ENCODE assay signal across 24 cellular contexts in the genomic region with DNA sequence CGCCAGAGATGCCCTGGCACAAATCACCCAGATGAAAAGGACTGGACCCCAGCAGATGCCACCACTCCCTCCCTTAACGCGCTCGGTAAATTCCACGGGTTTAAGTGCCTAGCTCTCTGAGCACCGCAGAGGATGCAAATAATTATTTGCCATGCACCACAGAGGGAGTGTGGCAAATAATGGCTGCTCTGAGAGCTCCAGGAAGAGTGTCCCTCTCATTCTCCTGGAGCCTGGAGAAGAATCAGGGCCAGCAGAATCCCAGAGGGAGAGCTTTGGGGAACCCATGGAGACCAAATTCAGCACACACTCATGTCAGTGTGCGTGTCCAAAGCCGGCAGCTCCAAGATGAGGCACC. TPM values are rescaled to one million over a fixed set of nuclear protein-coding genes. Genes with fewer than 3 reads are reported as not detected.
DNase-seq lines count a peak whose midpoint lies in the region; ATAC-seq and TF ChIP-seq lines count a peak whose summit lies in the region.
"Had no signal": no experiment of that assay in that cellular context is flagged by ENCODE, and none has a peak within 500 bp of the region (broad histone marks: within the 10 kb centered on the region; RNA-seq: fewer than 3 reads in every experiment).

No MANE protein-coding gene starts in this region.

- peak overlapping the region; percentile 27 to 59 for H3K4me3 ChIP-seq in Panc1 (ENCODE audit: low read depth in 2 of 2, low read length in 2 of 2)
- H3K4me3 ChIP-seq in smooth muscle cell: no peak overlapping the region
- H3K4me3 ChIP-seq: psoas muscle, testis had no signal

- BruUV-seq in Panc1 (replicated peaks; lab: Mats Ljungman, UMichigan): no TSS peak

- peak overlapping the region; percentile 73 for H3K27ac ChIP-seq in Panc1 (ENCODE audit: low read length)
- H3K27ac ChIP-seq in foreskin keratinocyte: no peak overlapping the region
- peak overlapping the region; percentile 37 for H3K27ac ChIP-seq in smooth muscle cell (ENCODE audit: low read depth)
- H3K27ac ChIP-seq: 22Rv1, epithelial cell of prostate, psoas muscle, testis had no signal

- ATAC-seq in Panc1 (peak; percentile 32), foreskin keratinocyte (peak; percentile 27), GM18870 (IDR thresholded peaks at IDR 0.05; ENCODE audit: unreplicated experiment) (no peak)
- ATAC-seq: activated T-helper 17 cell treated with anti-CD3 and anti-CD28 coated beads, Interleukin-2, amount 50 U/mL, for 72 hours; psoas muscle had no signal

- no peaks in the 10 kb centered on the region for H3K79me2 ChIP-seq in smooth muscle cell (ENCODE audit: low read depth)

- TF ChIP-seq CTCF in Panc1 (IDR thresholded peaks at IDR 0.05) (no peak), foreskin keratinocyte (conservative IDR thresholded peaks at IDR 0.05) (no peak), smooth muscle cell (IDR thresholded peaks at IDR 0.05; ENCODE audit: borderline replicate concordance, insufficient read depth, poor library complexity, severe bottlenecking) (peak; percentile 5)

- peak overlapping the region; percentile 74 for H3K4me2 ChIP-seq in smooth muscle cell

- in situ Hi-C loops in Panc1 (cut with HindIII; ENCODE audit: low pct_unique_long_range_greater_than_20kb, low sequenced_read_pairs): no loop called here

- H3K4me1 ChIP-seq in Panc1 (ENCODE audit: control insufficient read depth, insufficient read depth, low read length): peaks cover 30% of the 10 kb centered on the region
- H3K4me1 ChIP-seq in foreskin keratinocyte: no peaks in the 10 kb centered on the region
- H3K4me1 ChIP-seq in smooth muscle cell (ENCODE audit: low read depth): peaks cover 7% of the 10 kb centered on the region
- H3K4me1 ChIP-seq: psoas muscle, testis had no signal

- CTCF ChIA-PET in Panc1 (lab: Charles Lee): no interaction called here

- H3K36me3 ChIP-seq in Panc1 (ENCODE audit: control insufficient read depth, insufficient read depth, low read length) (no peaks in the 10 kb centered on the region), smooth muscle cell (ENCODE audit: low read depth) (no peaks in the 10 kb centered on the region)

- 35% methylated on average over 8 of the region's 8 CpGs for WGBS in smooth muscle cell (ENCODE audit: low lambda C conversion rate)

- no peak overlapping the region for H3K9ac ChIP-seq in smooth muscle cell (ENCODE audit: low read depth)

- H4K20me1 ChIP-seq in smooth muscle cell (ENCODE audit: low read depth): no peaks in the 10 kb centered on the region

- intact Hi-C loops in Panc1 (cut with micrococcal nuclease; ENCODE audit: unreplicated experiment): no loop called here

- DNase-seq in DMS153 treated with DMSO at 0.1 percent for 48 hours (lab: John Stamatoyannopoulos, UW; ENCODE audit: unreplicated experiment) (peak; percentile 24), DMS153 (lab: John Stamatoyannopoulos, UW) (no peak), Panc1 (ENCODE audit: low read depth, low spot score) (no peak), foreskin keratinocyte (no peak), smooth muscle cell (lab: John Stamatoyannopoulos, UW; ENCODE audit: unreplicated experiment) (no peak), NCI-H1694 (lab: John Stamatoyannopoulos, UW) (no peak), DMS53 (lab: John Stamatoyannopoulos, UW) (no peak)
- DNase-seq: activated CD4-positive, alpha-beta T cell treated with anti-CD3 and anti-CD28 coated beads for 1 hour; activated naive CD8-positive, alpha-beta T cell treated with anti-CD3 and anti-CD28 coated beads, Interleukin-2, amount 10 ng/mL, durations not matched to agents 7 days and 5 days; CD4-positive, alpha-beta memory T cell; dermis blood vessel endothelial cell; glutamatergic neuron; KG1; NCI-H1048; NCI-H2081 treated with DMSO at 0.1 percent for 48 hours; psoas muscle; stimulated activated CD4-positive, alpha-beta T cell treated with anti-CD3 and anti-CD28 coated beads, Interleukin-12 subunit alpha, Interleukin-12 subunit beta, amount 100 ng/mL, for 4 hours; testis had no signal

- H3K9me3 ChIP-seq in Panc1 (ENCODE audit: control insufficient read depth, insufficient read depth, low read depth, low read length) (no peaks in the 10 kb centered on the region), smooth muscle cell (replicated peaks; ENCODE audit: low read depth) (no peaks in the 10 kb centered on the region)
- H3K9me3 ChIP-seq: psoas muscle, testis had no signal

- H3K27me3 ChIP-seq in Panc1 (ENCODE audit: control insufficient read depth, insufficient read depth, low read length) (no peaks in the 10 kb centered on the region), foreskin keratinocyte (no peaks in the 10 kb centered on the region), smooth muscle cell (ENCODE audit: low read depth) (no peaks in the 10 kb centered on the region)
- H3K27me3 ChIP-seq: testis had no signal

- peaks cover 9% of the 10 kb centered on the region for H3F3A ChIP-seq in smooth muscle cell (ENCODE audit: low read depth)

- POLR2A ChIA-PET in Panc1 (lab: Charles Lee): interaction anchor here (0.6 kb wide), 1 partner anchor 928 kb away, joined by 3 read pairs; no protein-coding TSS in a partner anchor

- no peak overlapping the region for H2AFZ ChIP-seq in smooth muscle cell (ENCODE audit: low read depth)

RNA-seq across cellular contexts. Expression of a gene that starts 0.7 kb away (rescaled TPM):
- total RNA-seq in Panc1 (2021; ENCODE audit: unreplicated experiment): 14.7 TPM
- 18.3 TPM for polyA plus RNA-seq in Panc1 (2012; ENCODE audit: insufficient read length)
- 0.32 TPM in 1 of 2 replicates, not detected in the other for total RNA-seq in foreskin keratinocyte
- polyA plus RNA-seq in foreskin keratinocyte: 0.04 and 0.08 TPM in 2 replicates
- 0.63 TPM in 1 of 2 replicates, not detected in the other for total RNA-seq in smooth muscle cell
- 1.1 and 1.3 TPM in 2 replicates for polyA plus RNA-seq in smooth muscle cell
- total RNA-seq: dermis blood vessel endothelial cell, myocyte, psoas muscle, SK-MEL-5 had no signal
- polyA plus RNA-seq: CD4-positive, alpha-beta memory T cell had no signal

RNA-seq across cellular contexts. Expression of a gene that starts 42.5 kb away (rescaled TPM):
- 11.6 TPM for total RNA-seq in Panc1 (2021; ENCODE audit: unreplicated experiment)
- 2.9 TPM for polyA plus RNA-seq in Panc1 (2012; ENCODE audit: insufficient read length)
- total RNA-seq in foreskin keratinocyte: 11.4 and 13.3 TPM in 2 replicates
- polyA plus RNA-seq in foreskin keratinocyte: 3.2 and 5.3 TPM in 2 replicates
- total RNA-seq in smooth muscle cell: 7.4 and 10.6 TPM in 2 replicates
- 5.1 and 6.2 TPM in 2 replicates for polyA plus RNA-seq in smooth muscle cell
